In the genomic region with DNA sequence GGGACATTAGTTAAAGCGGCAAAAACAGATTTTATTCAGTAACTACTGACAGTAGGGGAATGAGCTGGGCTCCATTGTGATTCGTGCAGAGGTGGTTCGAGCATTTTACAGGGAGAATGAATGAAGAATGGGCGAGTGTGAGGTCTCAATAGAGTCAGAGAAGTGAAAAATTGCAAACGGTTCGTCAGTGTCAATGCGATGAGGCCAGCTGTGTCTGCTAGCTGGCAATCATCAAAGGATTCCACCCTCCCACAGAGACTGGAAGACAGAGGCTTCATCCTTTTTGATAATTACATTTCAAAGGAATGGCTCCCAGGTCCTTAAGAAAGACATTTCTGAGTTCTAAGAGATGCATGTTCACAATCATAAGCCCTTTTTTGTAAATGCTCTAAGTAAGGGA, we compare ENCODE assay signal across 21 cellular contexts. TPM values are rescaled to one million over a fixed set of nuclear protein-coding genes. Genes with fewer than 3 reads are reported as not detected.
DNase-seq lines count a peak whose midpoint lies in the region; TF ChIP-seq lines count a peak whose summit lies in the region.
"Had no signal": no experiment of that assay in that cellular context is flagged by ENCODE, and none has a peak within 500 bp of the region (broad histone marks: within the 10 kb centered on the region; RNA-seq: fewer than 3 reads in every experiment).

No MANE protein-coding gene starts in this region.

- H3K4me3 Mint-ChIP-seq in neural crest cell (peak overlapping the region; percentile 9), type B pancreatic cell (peak overlapping the region; percentile 13), mesothelial cell of epicardium (no peak overlapping the region)
- H3K4me3 Mint-ChIP-seq: CD4-positive, alpha-beta T cell had no signal

- WGBS in ectodermal cell, 2 experiments, result 7 to 10% methylated on average over 7 of the region's 7 CpGs

- H3K9me3 Mint-ChIP-seq in neural crest cell (peaks cover 3% of the 10 kb centered on the region), type B pancreatic cell (peaks cover 5% of the 10 kb centered on the region), mesothelial cell of epicardium (peaks cover 8% of the 10 kb centered on the region)
- H3K9me3 Mint-ChIP-seq: CD4-positive, alpha-beta T cell had no signal

- peaks cover 24% of the 10 kb centered on the region for H3K4me1 ChIP-seq in ectodermal cell (ENCODE audit: control insufficient read depth, insufficient read depth, low read length)

- H3K27me3 Mint-ChIP-seq in neural crest cell (ENCODE audit: low read depth) (no peaks in the 10 kb centered on the region), type B pancreatic cell (peaks cover 3% of the 10 kb centered on the region), mesothelial cell of epicardium (ENCODE audit: low read depth) (peaks cover 10% of the 10 kb centered on the region)

- H3K36me3 ChIP-seq in ectodermal cell (ENCODE audit: control insufficient read depth, insufficient read depth, low read length), result no peaks in the 10 kb centered on the region

- H3K4me1 Mint-ChIP-seq in neural crest cell, result peaks cover 20% of the 10 kb centered on the region
- H3K4me1 Mint-ChIP-seq in type B pancreatic cell (ENCODE audit: unreplicated experiment), result peaks cover 16% of the 10 kb centered on the region
- peaks cover 9% of the 10 kb centered on the region for H3K4me1 Mint-ChIP-seq in mesothelial cell of epicardium

- TF ChIP-seq CTCF in neural crest cell (conservative IDR thresholded peaks at IDR 0.05) (no peak), type B pancreatic cell (conservative IDR thresholded peaks at IDR 0.05) (no peak), mesothelial cell of epicardium (IDR thresholded peaks at IDR 0.05; ENCODE audit: unreplicated experiment) (no peak)

- H3K4me3 ChIP-seq in ectodermal cell (ENCODE audit: insufficient read depth, low read depth, low read length), result no peak overlapping the region
- H3K4me3 ChIP-seq: PC-9 had no signal

- no peaks in the 10 kb centered on the region for H3K27me3 ChIP-seq in ectodermal cell (ENCODE audit: control insufficient read depth, insufficient read depth, low read length, poor library complexity, severe bottlenecking)

- DNase-seq in NCI-H2227 (lab: John Stamatoyannopoulos, UW; ENCODE audit: unreplicated experiment) (peak; percentile 42), neural crest cell (ENCODE audit: low read depth, low spot score) (no peak), type B pancreatic cell (ENCODE audit: extremely low spot score, unreplicated experiment) (no peak), putamen (ENCODE audit: low spot score) (no peak), NCI-H1105 treated with DMSO at 0.1 percent for 48 hours (lab: John Stamatoyannopoulos, UW) (no peak), mesothelial cell of epicardium (ENCODE audit: low spot score in 2 of 2, unreplicated experiment in 2 of 2) (no peak)
- DNase-seq: Calu3; CD4-positive, alpha-beta T cell; DMS153; MV-4-11; NCI-H1694; PC-9; RPMI8226; SHP77; SW 1271 had no signal

- H3K36me3 Mint-ChIP-seq in neural crest cell (ENCODE audit: low read depth) (no peaks in the 10 kb centered on the region), type B pancreatic cell (no peaks in the 10 kb centered on the region), mesothelial cell of epicardium (no peaks in the 10 kb centered on the region)

- no peaks in the 10 kb centered on the region for H3K9me3 ChIP-seq in ectodermal cell (ENCODE audit: control insufficient read depth, low read length)

- H3K27ac ChIP-seq in ectodermal cell (ENCODE audit: insufficient read depth, low read depth, low read length, poor library complexity, severe bottlenecking), result peak overlapping the region; percentile 17
- H3K27ac ChIP-seq: HL-60, KMS-11, PC-9 had no signal

- peak overlapping the region; percentile 31 for H3K27ac Mint-ChIP-seq in neural crest cell (ENCODE audit: unreplicated experiment)
- no peak overlapping the region for H3K27ac Mint-ChIP-seq in type B pancreatic cell
- no peak overlapping the region for H3K27ac Mint-ChIP-seq in mesothelial cell of epicardium
- H3K27ac Mint-ChIP-seq: CD4-positive, alpha-beta T cell had no signal

RNA-seq across cellular contexts. Expression of gene OR4D9, which starts 17.4 kb away (rescaled TPM):
- polyA plus RNA-seq in ectodermal cell (2013, experiment 1 of 4), result not detected
- polyA plus RNA-seq in ectodermal cell (2013, experiment 2 of 4), result not detected
- polyA plus RNA-seq in ectodermal cell (2013, experiment 3 of 4), result not detected
- not detected for polyA plus RNA-seq in ectodermal cell (2013, experiment 4 of 4)
- total RNA-seq in neural crest cell, result not detected in 2 replicates
- not detected in 2 replicates for total RNA-seq in type B pancreatic cell (ENCODE audit: low replicate concordance)
- not detected in 3 replicates for total RNA-seq in mesothelial cell of epicardium
- total RNA-seq: Calu3; CD4-positive, alpha-beta T cell; HT-29; NCI-H460; PC-9 had no signal
- polyA plus RNA-seq: BJ had no signal

RNA-seq across cellular contexts. Expression of gene OR4D11, which starts 25.4 kb away (rescaled TPM):
- polyA plus RNA-seq in ectodermal cell (2013, experiment 1 of 4), result not detected
- not detected for polyA plus RNA-seq in ectodermal cell (2013, experiment 2 of 4)
- polyA plus RNA-seq in ectodermal cell (2013, experiment 3 of 4), result not detected
- not detected for polyA plus RNA-seq in ectodermal cell (2013, experiment 4 of 4)
- not detected in 2 replicates for total RNA-seq in neural crest cell
- not detected in 2 replicates for total RNA-seq in type B pancreatic cell (ENCODE audit: low replicate concordance)
- not detected in 3 replicates for total RNA-seq in mesothelial cell of epicardium
- total RNA-seq: Calu3; CD4-positive, alpha-beta T cell; HT-29; NCI-H460; PC-9 had no signal
- polyA plus RNA-seq: BJ had no signal

RNA-seq across cellular contexts. Expression of gene OR4D10, which starts 55.6 kb away (rescaled TPM):
- not detected for polyA plus RNA-seq in ectodermal cell (2013, experiment 1 of 4)
- not detected for polyA plus RNA-seq in ectodermal cell (2013, experiment 2 of 4)
- polyA plus RNA-seq in ectodermal cell (2013, experiment 3 of 4), result not detected
- 0.08 TPM for polyA plus RNA-seq in ectodermal cell (2013, experiment 4 of 4)
- not detected in 2 replicates for total RNA-seq in neural crest cell
- not detected in 2 replicates for total RNA-seq in type B pancreatic cell (ENCODE audit: low replicate concordance)
- total RNA-seq in mesothelial cell of epicardium, result not detected in 3 replicates
- total RNA-seq: Calu3; CD4-positive, alpha-beta T cell; HT-29; NCI-H460; PC-9 had no signal
- polyA plus RNA-seq: BJ had no signal
